18 cellular contexts compared by ENCODE assay signal in genomic region chr2:120670371-120670770, GRCh38.
"Had no signal": no experiment of that assay in that cellular context is flagged by ENCODE, and none has a peak within 500 bp of the region (broad histone marks: within the 10 kb centered on the region; RNA-seq: fewer than 3 reads in every experiment).

No MANE protein-coding gene starts in this region.

- DNase-seq: activated B cell treated with CpG ODN at 0.5 μM for 24 hours; activated CD4-positive, alpha-beta T cell treated with anti-CD3 and anti-CD28 coated beads, Interleukin-2, amount 10 ng/mL, durations not matched to agents 7 days and 5 days; activated naive CD4-positive, alpha-beta T cell treated with anti-CD3 and anti-CD28 coated beads for 36 hours; activated naive CD8-positive, alpha-beta T cell treated with anti-CD3 and anti-CD28 coated beads, Interleukin-2, amount 50 U/mL, for 24 hours; endodermal cell; natural killer cell; posterior cingulate gyrus; retina; T-helper 2 cell; transverse colon had no signal

- H3K79me2 ChIP-seq: hepatocyte had no signal

- H3K36me3 ChIP-seq: ascending aorta, left lung, transverse colon had no signal

- H3K4me3 ChIP-seq: ascending aorta, dorsolateral prefrontal cortex, hepatocyte, left lung, transverse colon had no signal

- H3K4me1 ChIP-seq: ascending aorta had no signal

- H3K27ac ChIP-seq: ascending aorta, dorsolateral prefrontal cortex, hepatocyte, transverse colon had no signal

- ATAC-seq: activated naive CD8-positive, alpha-beta T cell treated with anti-CD3 and anti-CD28 coated beads, Interleukin-2, amount 50 U/mL, for 24 hours; activated T-helper 17 cell treated with anti-CD3 and anti-CD28 coated beads, Interleukin-2, amount 50 U/mL, for 72 hours; natural killer cell; stimulated activated effector memory CD8-positive, alpha-beta T cell treated with anti-CD3 and anti-CD28 coated beads, Interleukin-12 subunit alpha, Interleukin-12 subunit beta, amount 100 ng/mL, for 72 hours had no signal

- H3K27me3 ChIP-seq: hepatocyte had no signal

- FAIRE-seq: keratinocyte, TTC549 had no signal

- H2AFZ ChIP-seq: hepatocyte had no signal
